20 cellular contexts compared by ENCODE assay signal in the genomic region with DNA sequence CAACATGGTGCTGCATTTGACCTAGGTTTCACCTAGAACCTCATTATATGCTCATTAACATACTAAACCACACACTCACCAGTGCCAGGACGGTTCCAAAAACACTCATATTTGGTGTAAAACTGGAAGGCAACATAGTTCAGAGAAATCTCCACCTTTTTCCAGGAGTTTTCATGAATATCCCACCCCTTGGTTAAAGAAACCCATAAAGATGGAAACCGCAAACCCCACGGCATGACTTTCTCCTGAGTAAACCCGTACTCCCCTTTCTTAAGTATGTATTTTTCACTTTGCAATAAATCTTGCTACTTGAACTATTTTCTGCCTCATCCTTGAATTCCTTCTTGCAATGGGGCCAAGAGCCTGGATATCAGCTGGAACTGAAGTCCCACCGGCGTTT.
"Had no signal": no experiment of that assay in that cellular context is flagged by ENCODE, and none has a peak within 500 bp of the region (broad histone marks: within the 10 kb centered on the region; RNA-seq: fewer than 3 reads in every experiment).

No MANE protein-coding gene starts in this region.

- H3K36me3 ChIP-seq: SJCRH30 had no signal

- H3K4me1 ChIP-seq: SJCRH30 had no signal

- H3K4me3 ChIP-seq: SJCRH30 had no signal

- H3K27me3 ChIP-seq: SJCRH30 had no signal

- DNase-seq: Karpas-422, KG1, MM.1S, NCI-H1092 treated with DMSO at 0.1 percent for 48 hours, NCI-H1436, NCI-H1694, NCI-H187 treated with DMSO at 0.1 percent for 48 hours, NCI-H2029 treated with DMSO at 0.1 percent for 48 hours, NCI-H226, NCI-H446, NCI-H510A, NCI-H524 treated with DMSO at 0.1 percent for 48 hours, NCI-H69, NCI-H774, SHP77 treated with DMSO at 0.1 percent for 48 hours, SJCRH30, T-helper 1 cell had no signal

- ATAC-seq: Right ventricle myocardium inferior, SK-N-SH treated with all-trans-retinoic acid at 6 μM for 48 hours had no signal

- H3K9me3 ChIP-seq: SJCRH30 had no signal

- H3K27ac ChIP-seq: HL-60, SJCRH30 had no signal
